ENCODE assay signal across 16 cellular contexts in the genomic region with DNA sequence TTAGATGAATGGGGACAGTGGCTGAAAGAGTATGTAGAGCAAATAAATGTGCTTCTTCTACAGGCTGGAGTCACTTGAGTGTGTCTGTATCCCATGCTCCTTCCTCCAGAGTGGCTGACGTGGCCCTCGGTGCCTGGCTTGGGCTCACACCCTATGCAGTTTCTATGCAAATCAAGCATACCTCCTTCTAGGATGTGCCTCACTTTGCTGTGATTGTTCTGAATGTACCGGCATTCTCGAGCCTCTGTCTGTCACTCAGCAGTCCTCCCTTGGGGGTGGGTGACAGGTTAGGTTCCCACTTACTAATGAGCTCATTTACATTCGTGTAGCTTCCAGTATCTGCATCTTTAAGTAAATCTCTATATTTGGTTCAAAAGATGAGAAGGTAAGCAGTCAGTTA. TPM values are rescaled to one million over a fixed set of nuclear protein-coding genes. Genes with fewer than 3 reads are reported as not detected.
DNase-seq lines count a peak whose midpoint lies in the region; ATAC-seq and TF ChIP-seq lines count a peak whose summit lies in the region.
"Had no signal": no experiment of that assay in that cellular context is flagged by ENCODE, and none has a peak within 500 bp of the region (broad histone marks: within the 10 kb centered on the region; RNA-seq: fewer than 3 reads in every experiment).

No MANE protein-coding gene starts in this region.

- CTCF ChIA-PET in Caco-2 (lab: Charles Lee) = no interaction called here

- no peaks in the 10 kb centered on the region for H3K36me3 Mint-ChIP-seq in activated naive CD8-positive, alpha-beta T cell treated with anti-CD3 and anti-CD28 coated beads for 36 hours
- no peaks in the 10 kb centered on the region for H3K36me3 Mint-ChIP-seq in Caco-2 (ENCODE audit: insufficient read depth, unreplicated experiment)
- H3K36me3 Mint-ChIP-seq: T-cell had no signal

- intact Hi-C loops in left ventricle myocardium inferior (cut with micrococcal nuclease) (no loop called here), left ventricle myocardium superior (cut with micrococcal nuclease) (no loop called here), Caco-2 (cut with micrococcal nuclease; ENCODE audit: unreplicated experiment) (no loop called here)

- 60 to 65% methylated on average over 3 to 5 of the region's 5 CpGs for WGBS in gastroesophageal sphincter (ENCODE audit: low coverage in 1 of 2), 2 donors

- H3K4me3 ChIP-seq in left ventricle myocardium inferior = no peak overlapping the region
- no peak overlapping the region for H3K4me3 ChIP-seq in MM.1S (ENCODE audit: low read length)
- no peak overlapping the region for H3K4me3 ChIP-seq in gastroesophageal sphincter
- H3K4me3 ChIP-seq in Caco-2 (ENCODE audit: low read depth, low read length) = no peak overlapping the region
- H3K4me3 ChIP-seq: suprapubic skin had no signal

- H3K9ac ChIP-seq in MM.1S (ENCODE audit: low read length) = no peak overlapping the region

- H3K36me3 ChIP-seq in left ventricle myocardium inferior = no peaks in the 10 kb centered on the region
- no peaks in the 10 kb centered on the region for H3K36me3 ChIP-seq in MM.1S (replicated peaks; ENCODE audit: insufficient read depth, low read length)
- no peaks in the 10 kb centered on the region for H3K36me3 ChIP-seq in gastroesophageal sphincter
- no peaks in the 10 kb centered on the region for H3K36me3 ChIP-seq in Caco-2 (ENCODE audit: control insufficient read depth, insufficient read depth, low read length)
- H3K36me3 ChIP-seq: suprapubic skin had no signal

- no peak for ATAC-seq in left ventricle myocardium superior
- ATAC-seq in HG02763 (IDR thresholded peaks at IDR 0.05; ENCODE audit: unreplicated experiment) = peak; percentile 47
- no peak for ATAC-seq in HG03378 (IDR thresholded peaks at IDR 0.05; ENCODE audit: unreplicated experiment)
- ATAC-seq in gastroesophageal sphincter = no peak
- ATAC-seq: esophagus mucosa had no signal

- no peak overlapping the region for H2AFZ ChIP-seq in MM.1S (ENCODE audit: low read length)

- no peaks in the 10 kb centered on the region for H3K4me1 Mint-ChIP-seq in activated naive CD8-positive, alpha-beta T cell treated with anti-CD3 and anti-CD28 coated beads for 36 hours
- no peaks in the 10 kb centered on the region for H3K4me1 Mint-ChIP-seq in Caco-2 (ENCODE audit: low read depth, unreplicated experiment)
- H3K4me1 Mint-ChIP-seq: central memory CD8-positive, alpha-beta T cell had no signal

- H3F3A ChIP-seq in MM.1S (ENCODE audit: insufficient read depth, low read length) = no peaks in the 10 kb centered on the region

- H3K4me3 Mint-ChIP-seq in activated naive CD8-positive, alpha-beta T cell treated with anti-CD3 and anti-CD28 coated beads for 36 hours = no peak overlapping the region
- no peak overlapping the region for H3K4me3 Mint-ChIP-seq in Caco-2 (ENCODE audit: unreplicated experiment)
- H3K4me3 Mint-ChIP-seq: central memory CD8-positive, alpha-beta T cell; T-cell had no signal

- no peaks in the 10 kb centered on the region for H3K27me3 ChIP-seq in left ventricle myocardium inferior (ENCODE audit: low read depth)
- H3K27me3 ChIP-seq in MM.1S (replicated peaks; ENCODE audit: insufficient read depth, low read length) = no peaks in the 10 kb centered on the region
- H3K27me3 ChIP-seq in gastroesophageal sphincter = peaks cover 11% of the 10 kb centered on the region
- no peaks in the 10 kb centered on the region for H3K27me3 ChIP-seq in Caco-2 (replicated peaks; ENCODE audit: control insufficient read depth, insufficient read depth, low read length)

- H3K27me3 Mint-ChIP-seq in activated naive CD8-positive, alpha-beta T cell treated with anti-CD3 and anti-CD28 coated beads for 36 hours = peaks cover 16% of the 10 kb centered on the region
- peaks cover 18% of the 10 kb centered on the region for H3K27me3 Mint-ChIP-seq in Caco-2 (ENCODE audit: insufficient read depth, unreplicated experiment)

- H3K27ac Mint-ChIP-seq in activated naive CD8-positive, alpha-beta T cell treated with anti-CD3 and anti-CD28 coated beads for 36 hours = no peak overlapping the region
- no peak overlapping the region for H3K27ac Mint-ChIP-seq in Caco-2 (ENCODE audit: unreplicated experiment)
- H3K27ac Mint-ChIP-seq: T-cell had no signal

- no peak for DNase-seq in left ventricle myocardium inferior
- DNase-seq in left ventricle myocardium superior = no peak
- no peak for DNase-seq in MM.1S
- DNase-seq in activated naive CD8-positive, alpha-beta T cell treated with anti-CD3 and anti-CD28 coated beads for 36 hours = no peak
- DNase-seq in Caco-2 = no peak
- DNase-seq: activated CD4-positive, alpha-beta T cell treated with anti-CD3 and anti-CD28 coated beads, Interleukin-2, amount 50 U/mL, for 48 hours; activated naive CD4-positive, alpha-beta T cell treated with Interleukin-2 at 50 U/mL for 16 hours; IMR-90; NCI-H187 treated with DMSO at 0.1 percent for 48 hours had no signal

- no TSS peak for BruUV-seq in Caco-2 (replicated peaks; lab: Mats Ljungman, UMichigan)

- no peak for TF ChIP-seq POLR2A in gastroesophageal sphincter (IDR thresholded peaks at IDR 0.05)

- H3K79me2 ChIP-seq in MM.1S (ENCODE audit: low read length) = no peaks in the 10 kb centered on the region

- H3K4me1 ChIP-seq in left ventricle myocardium inferior (peaks cover 34% of the 10 kb centered on the region), MM.1S (ENCODE audit: low read length) (no peaks in the 10 kb centered on the region), gastroesophageal sphincter (no peaks in the 10 kb centered on the region), Caco-2 (no peaks in the 10 kb centered on the region)

- TF ChIP-seq CTCF in left ventricle myocardium inferior (IDR thresholded peaks at IDR 0.05; ENCODE audit: borderline replicate concordance) (no peak), MM.1S (IDR thresholded peaks at IDR 0.05; ENCODE audit: low read length) (no peak), gastroesophageal sphincter (IDR thresholded peaks at IDR 0.05) (no peak), Caco-2 (IDR thresholded peaks at IDR 0.05; ENCODE audit: insufficient read depth in 1 of 2, low read depth in 1 of 2, low read length in 1 of 2, severe bottlenecking in 1 of 2, unreplicated experiment in 1 of 2) (no peak)

- no peaks in the 10 kb centered on the region for H3K9me2 ChIP-seq in MM.1S (replicated peaks; ENCODE audit: insufficient read depth, low read length)

- H3K4me2 ChIP-seq in MM.1S (ENCODE audit: low read depth, low read length) = no peak overlapping the region

- H3K9me3 ChIP-seq in left ventricle myocardium inferior (replicated peaks) (no peaks in the 10 kb centered on the region), MM.1S (replicated peaks; ENCODE audit: insufficient read depth, low read length) (no peaks in the 10 kb centered on the region), gastroesophageal sphincter (no peaks in the 10 kb centered on the region), Caco-2 (no peaks in the 10 kb centered on the region)
- H3K9me3 ChIP-seq: suprapubic skin had no signal

- POLR2A ChIA-PET in Caco-2 (lab: Charles Lee) = no interaction called here

- no peak for TF ChIP-seq EP300 in gastroesophageal sphincter (IDR thresholded peaks at IDR 0.05)

- H3K9me3 Mint-ChIP-seq in activated naive CD8-positive, alpha-beta T cell treated with anti-CD3 and anti-CD28 coated beads for 36 hours = no peaks in the 10 kb centered on the region
- H3K9me3 Mint-ChIP-seq in Caco-2 (ENCODE audit: unreplicated experiment) = no peaks in the 10 kb centered on the region
- H3K9me3 Mint-ChIP-seq: central memory CD8-positive, alpha-beta T cell; T-cell had no signal

- H4K20me1 ChIP-seq in MM.1S (ENCODE audit: insufficient read depth, low read length) = no peaks in the 10 kb centered on the region

- H3K27ac ChIP-seq in left ventricle myocardium inferior (replicated peaks) (peak overlapping the region; percentile 47), MM.1S (ENCODE audit: low read length) (peak overlapping the region; percentile 18; the same call in 1 of the 2 replicates), gastroesophageal sphincter (no peak overlapping the region)

RNA-seq across cellular contexts. Expression of gene HDDC2, which starts 55.1 kb away (rescaled TPM):
- total RNA-seq in left ventricle myocardium inferior (87.9 TPM), left ventricle myocardium superior (92.0 TPM), gastroesophageal sphincter (10 to 100 TPM; 30.9 to 48.9 (median 47.9) TPM), Caco-2 (2022) (62.1 and 66.5 TPM in 2 replicates)
- total RNA-seq in activated naive CD8-positive, alpha-beta T cell treated with anti-CD3 and anti-CD28 coated beads for 36 hours = 100 to 1,000 TPM; 130 to 131 TPM

Comparison
In these comparisons a context has a peak if more than half of its experiments do, and no peak if none do; other contexts are left out.
1. H3K27ac ChIP-seq: peak in left ventricle myocardium inferior (single experiment) and MM.1S (single experiment); none in gastroesophageal sphincter (0 of 4).